15 cellular contexts compared by ENCODE assay signal in genomic region chr5:74396913-74397606, GRCh38.
DNase-seq lines count a peak whose midpoint lies in the region; ATAC-seq and TF ChIP-seq lines count a peak whose summit lies in the region.
"Had no signal": no experiment of that assay in that cellular context is flagged by ENCODE, and none has a peak within 500 bp of the region (broad histone marks: within the 10 kb centered on the region; RNA-seq: fewer than 3 reads in every experiment).

No MANE protein-coding gene starts in this region.

- H3K27ac Mint-ChIP-seq in Calu3 (ENCODE audit: unreplicated experiment): peak overlapping the region; percentile 16
- H3K27ac Mint-ChIP-seq: activated CD8-positive, alpha-beta T cell treated with anti-CD3 and anti-CD28 coated beads, Interleukin-2, amount 10 ng/mL, durations not matched to agents 7 days and 5 days; activated naive CD4-positive, alpha-beta T cell treated with anti-CD3 and anti-CD28 coated beads, Interleukin-2, amount 50 U/mL, for 24 hours; activated T-cell treated with anti-CD3 and anti-CD28 coated beads, Interleukin-2, amount 50 U/mL, for 72 hours; GM23338 had no signal

- no peak for ATAC-seq in GM19023 (IDR thresholded peaks at IDR 0.05; ENCODE audit: unreplicated experiment)
- ATAC-seq: activated CD4-positive, CD25-positive, alpha-beta regulatory T cell treated with anti-CD3 and anti-CD28 coated beads, Interleukin-2, amount 50 U/mL, for 24 hours; activated CD8-positive, alpha-beta T cell treated with anti-CD3 and anti-CD28 coated beads, Interleukin-2, amount 10 ng/mL, durations not matched to agents 7 days and 5 days; activated T-cell treated with anti-CD3 and anti-CD28 coated beads, Interleukin-2, amount 50 U/mL, for 72 hours; GM23338 had no signal

- no peaks in the 10 kb centered on the region for H3K9me3 Mint-ChIP-seq in Calu3 (ENCODE audit: low read depth, unreplicated experiment)
- H3K9me3 Mint-ChIP-seq: activated naive CD4-positive, alpha-beta T cell treated with anti-CD3 and anti-CD28 coated beads, Interleukin-2, amount 50 U/mL, for 24 hours; activated T-cell treated with anti-CD3 and anti-CD28 coated beads, Interleukin-2, amount 50 U/mL, for 72 hours; GM23338 had no signal

- intact Hi-C loops in Calu3 (cut with micrococcal nuclease; ENCODE audit: unreplicated experiment): loop anchor here (10.0 kb wide), 1 partner anchor 342 kb away; no protein-coding TSS in a partner anchor

- H3K27me3 Mint-ChIP-seq in Calu3 (ENCODE audit: unreplicated experiment): no peaks in the 10 kb centered on the region
- H3K27me3 Mint-ChIP-seq: activated naive CD4-positive, alpha-beta T cell treated with anti-CD3 and anti-CD28 coated beads, Interleukin-2, amount 50 U/mL, for 24 hours had no signal

- DNase-seq in Calu3 (no peak), NCI-H748 (lab: John Stamatoyannopoulos, UW; ENCODE audit: unreplicated experiment) (peak; percentile 71), dermis blood vessel endothelial cell (peak; percentile 31), myocyte (ENCODE audit: low read depth) (peak; percentile 26), NCI-H1694 (lab: John Stamatoyannopoulos, UW) (no peak), globus pallidus (ENCODE audit: low spot score) (no peak)
- DNase-seq: activated CD8-positive, alpha-beta T cell treated with anti-CD3 and anti-CD28 coated beads, Interleukin-2, amount 10 ng/mL, durations not matched to agents 7 days and 5 days; activated T-cell treated with anti-CD3 and anti-CD28 coated beads, Interleukin-2, amount 50 U/mL, for 72 hours; AML-193; retina; stimulated activated CD4-positive, alpha-beta T cell treated with anti-CD3 and anti-CD28 coated beads, Interleukin-15, amount 100 ng/mL, for 24 hours had no signal

- CTCF ChIA-PET in Calu3 (lab: Charles Lee): no interaction called here

- H3K36me3 Mint-ChIP-seq in Calu3 (ENCODE audit: insufficient read depth, unreplicated experiment): peaks cover 19% of the 10 kb centered on the region
- H3K36me3 Mint-ChIP-seq: activated naive CD4-positive, alpha-beta T cell treated with anti-CD3 and anti-CD28 coated beads, Interleukin-2, amount 50 U/mL, for 24 hours had no signal

- TF ChIP-seq CTCF in Calu3 (IDR thresholded peaks at IDR 0.05; ENCODE audit: unreplicated experiment): no peak

- no TSS peak for BruUV-seq in Calu3 (replicated peaks; lab: Mats Ljungman, UMichigan)

- H3K4me3 Mint-ChIP-seq in Calu3 (ENCODE audit: low read depth, unreplicated experiment): no peak overlapping the region
- H3K4me3 Mint-ChIP-seq: activated CD8-positive, alpha-beta T cell treated with anti-CD3 and anti-CD28 coated beads, Interleukin-2, amount 10 ng/mL, durations not matched to agents 7 days and 5 days; activated naive CD4-positive, alpha-beta T cell treated with anti-CD3 and anti-CD28 coated beads, Interleukin-2, amount 50 U/mL, for 24 hours; activated T-cell treated with anti-CD3 and anti-CD28 coated beads, Interleukin-2, amount 50 U/mL, for 72 hours; GM23338 had no signal

- H3K4me1 Mint-ChIP-seq in Calu3 (ENCODE audit: low read depth, unreplicated experiment): peaks cover 67% of the 10 kb centered on the region

Comparison
In these comparisons a context has a peak if more than half of its experiments do, and no peak if none do; other contexts are left out.
1. DNase-seq: peak in NCI-H748 (single experiment), dermis blood vessel endothelial cell (single experiment) and myocyte (single experiment); none in Calu3 (single experiment), NCI-H1694 (single experiment) and globus pallidus (single experiment).